ENCODE assay signal across 1 cellular context in genomic region chr4:38078590-38079381, GRCh38.
A peak's percentile ranks its signal among the peaks of the same experiment; 100 is the strongest.
TF ChIP-seq lines count a peak whose summit lies in the region.

No MANE protein-coding gene starts in this region.

TF ChIP-seq in IMR-90, 13 proteins besides CTCF, POLR2A, EP300 and RAD21 (continued from another document):
- TF ChIP-seq CEBPB (IDR thresholded peaks at IDR 0.05; ENCODE audit: low read depth, low read length) = peak; percentile 84
- peak; percentile 66 for TF ChIP-seq BHLHE40 (IDR thresholded peaks at IDR 0.05; ENCODE audit: low read depth, low read length)
- no peak for TF ChIP-seq USF2 (IDR thresholded peaks at IDR 0.05; ENCODE audit: low read depth, low read length)
- TF ChIP-seq SMC3 (IDR thresholded peaks at IDR 0.05; ENCODE audit: low read depth, low read length) = no peak
- peak; percentile 47 for TF ChIP-seq RCOR1 (IDR thresholded peaks at IDR 0.05; ENCODE audit: insufficient replicate concordance, low read length)
- peak; percentile 18; the same call in 1 of the 2 replicates for TF ChIP-seq MAFK (IDR thresholded peaks at IDR 0.05; ENCODE audit: low read depth, low read length)
- TF ChIP-seq RFX5 (IDR thresholded peaks at IDR 0.05; ENCODE audit: low read depth, low read length) = no peak
- TF ChIP-seq FOS (IDR thresholded peaks at IDR 0.05; ENCODE audit: low read depth, low read length) = peak; percentile 98
- TF ChIP-seq MXI1 (IDR thresholded peaks at IDR 0.05; ENCODE audit: borderline replicate concordance, low read depth, low read length) = no peak
TF ChIP-seq in IMR-90: peak in this region for 5.
